13 cellular contexts compared by ENCODE assay signal in the genomic region with DNA sequence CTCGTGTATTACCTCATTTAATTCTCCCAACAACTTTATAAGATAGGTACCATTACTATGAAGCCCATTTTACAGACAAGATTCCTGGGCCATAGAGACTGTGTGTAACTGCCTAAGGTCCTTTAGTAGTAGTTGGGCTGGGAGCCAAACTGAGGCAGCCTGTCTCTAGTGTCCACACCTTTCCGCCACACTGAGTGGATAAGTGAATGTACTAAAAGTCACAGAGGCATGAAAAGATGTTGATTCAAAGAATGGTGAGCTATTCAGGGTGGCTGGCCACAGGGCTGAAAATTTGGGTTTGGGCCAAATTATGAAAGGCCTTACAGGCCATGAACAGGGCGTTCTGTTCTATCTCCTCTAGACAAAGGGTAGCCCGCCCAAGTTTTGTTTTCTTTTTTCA. TPM values are rescaled to one million over a fixed set of nuclear protein-coding genes. Genes with fewer than 3 reads are reported as not detected.
DNase-seq lines count a peak whose midpoint lies in the region; ATAC-seq lines count a peak whose summit lies in the region.
"Had no signal": no experiment of that assay in that cellular context is flagged by ENCODE, and none has a peak within 500 bp of the region (broad histone marks: within the 10 kb centered on the region; RNA-seq: fewer than 3 reads in every experiment).

No MANE protein-coding gene starts in this region.

- no peaks in the 10 kb centered on the region for H3K36me3 Mint-ChIP-seq in activated CD4-positive, alpha-beta T cell treated with anti-CD3 and anti-CD28 coated beads, Interleukin-2, amount 10 ng/mL, durations not matched to agents 24 days and 14 days (ENCODE audit: low read depth)

- H3K27me3 Mint-ChIP-seq in activated CD4-positive, alpha-beta T cell treated with anti-CD3 and anti-CD28 coated beads, Interleukin-2, amount 10 ng/mL, durations not matched to agents 24 days and 14 days, result peaks cover 13% of the 10 kb centered on the region

- intact Hi-C loops in activated CD4-positive, alpha-beta T cell treated with anti-CD3 and anti-CD28 coated beads, Interleukin-2, amount 10 ng/mL, durations not matched to agents 24 days and 14 days (cut with micrococcal nuclease), result no loop called here
- intact Hi-C loops in posterior vena cava (cut with DNase I), result no loop called here

- H3K4me3 Mint-ChIP-seq in activated CD4-positive, alpha-beta T cell treated with anti-CD3 and anti-CD28 coated beads, Interleukin-2, amount 10 ng/mL, durations not matched to agents 24 days and 14 days, result no peak overlapping the region

- H3K9me3 Mint-ChIP-seq in activated CD4-positive, alpha-beta T cell treated with anti-CD3 and anti-CD28 coated beads, Interleukin-2, amount 10 ng/mL, durations not matched to agents 24 days and 14 days, result peaks cover 9% of the 10 kb centered on the region

- DNase-seq in COLO668 (lab: John Stamatoyannopoulos, UW; ENCODE audit: unreplicated experiment) (peak; percentile 32), DMS79 treated with DMSO at 0.1 percent for 48 hours (lab: John Stamatoyannopoulos, UW) (peak; percentile 85), NCI-H345 treated with DMSO at 0.1 percent for 48 hours (lab: John Stamatoyannopoulos, UW; ENCODE audit: unreplicated experiment) (peak; percentile 59), glomerular visceral epithelial cell (ENCODE audit: extremely low spot score) (peak; percentile 34), posterior vena cava (ENCODE audit: low spot score) (no peak)
- no peak for DNase-seq in activated CD4-positive, alpha-beta T cell treated with anti-CD3 and anti-CD28 coated beads, Interleukin-2, amount 10 ng/mL, durations not matched to agents 24 days and 14 days
- DNase-seq: AML-193, H7, NCI-H146, NCI-H2171, NCI-H524 treated with DMSO at 0.1 percent for 48 hours, T-helper 2 cell had no signal

- H3K27ac Mint-ChIP-seq in activated CD4-positive, alpha-beta T cell treated with anti-CD3 and anti-CD28 coated beads, Interleukin-2, amount 10 ng/mL, durations not matched to agents 24 days and 14 days, result no peak overlapping the region

- H3K4me1 Mint-ChIP-seq in activated CD4-positive, alpha-beta T cell treated with anti-CD3 and anti-CD28 coated beads, Interleukin-2, amount 10 ng/mL, durations not matched to agents 24 days and 14 days, result no peaks in the 10 kb centered on the region

- ATAC-seq in HG02870 (IDR thresholded peaks at IDR 0.05; ENCODE audit: unreplicated experiment), result no peak

RNA-seq across cellular contexts. Expression of a gene that starts 11.0 kb away (rescaled TPM):
- 0.49 and 0.64 TPM in 2 replicates for total RNA-seq in activated CD4-positive, alpha-beta T cell treated with anti-CD3 and anti-CD28 coated beads, Interleukin-2, amount 10 ng/mL, durations not matched to agents 24 days and 14 days
- 1 to 10 TPM; 3.0 to 7.1 TPM for total RNA-seq in posterior vena cava

Comparison
In these comparisons a context has a peak if more than half of its experiments do, and no peak if none do; other contexts are left out.
1. DNase-seq: peak in COLO668 (single experiment), DMS79 treated with DMSO at 0.1 percent for 48 hours (single experiment), NCI-H345 treated with DMSO at 0.1 percent for 48 hours (single experiment) and glomerular visceral epithelial cell (single experiment); none in activated CD4-positive, alpha-beta T cell treated with anti-CD3 and anti-CD28 coated beads, Interleukin-2, amount 10 ng/mL, durations not matched to agents 24 days and 14 days (single experiment) and posterior vena cava (single experiment).